Comparison of ENCODE assay signal across 8 cellular contexts in genomic region chr1:86912501-86912900, GRCh38. TPM values are rescaled to one million over a fixed set of nuclear protein-coding genes. Genes with fewer than 3 reads are reported as not detected.
A peak's percentile ranks its signal among the peaks of the same experiment; 100 is the strongest.
DNase-seq lines count a peak whose midpoint lies in the region; ATAC-seq and TF ChIP-seq lines count a peak whose summit lies in the region.

No MANE protein-coding gene starts in this region.

- peak overlapping the region in 4 of 5 experiments; percentile 45 to 87 (median 67) for H3K27ac Mint-ChIP-seq in brain

- TF ChIP-seq POLR2A in HCT116 (IDR thresholded peaks at IDR 0.05; ENCODE audit: borderline replicate concordance, extremely low read depth, insufficient read depth, insufficient read length), result no peak

- no peaks in the 10 kb centered on the region for H3K27me3 Mint-ChIP-seq in brain

- no peaks in the 10 kb centered on the region for H3K9me3 Mint-ChIP-seq in brain

- ATAC-seq in HCT116, result no peak

- H3K4me2 ChIP-seq in HCT116 (ENCODE audit: low read length), result peak overlapping the region; percentile 73

- RAD21 ChIA-PET in HCT116 (lab: Charles Lee; ENCODE audit: low non-redundant PET in 1 of 2, low total read pairs in 2 of 2, uncharacterized antibody in 2 of 2, unreplicated experiment in 2 of 2), result no interaction called here

- no peaks in the 10 kb centered on the region for H3K36me3 ChIP-seq in HCT116 (ENCODE audit: control insufficient read depth in 1 of 2, insufficient read depth in 2 of 2, low read length in 2 of 2)

- POLR2A ChIA-PET in HCT116 (lab: Charles Lee), result no interaction called here

- TF ChIP-seq CTCF in AG09309 (IDR thresholded peaks at IDR 0.05; ENCODE audit: control insufficient read depth, insufficient read depth, low read depth, low read length, missing control alignments), result no peak
- TF ChIP-seq CTCF in HCT116 (IDR thresholded peaks at IDR 0.05 in 2 of 3, conservative IDR thresholded peaks at IDR 0.05 in 1 of 3; ENCODE audit: borderline replicate concordance in 1 of 3, insufficient read depth in 1 of 3, low read depth in 2 of 3, low read length in 2 of 3), result no peak
- TF ChIP-seq CTCF in brain (conservative IDR thresholded peaks at IDR 0.05), result no peak

- no peak for TF ChIP-seq RAD21 in HCT116 (IDR thresholded peaks at IDR 0.05; ENCODE audit: low read depth)

- peak overlapping the region; percentile 95 for H3K9ac ChIP-seq in HCT116 (ENCODE audit: low read length)

- H3K27ac ChIP-seq in HCT116 (ENCODE audit: low read depth, low read length), result no peak overlapping the region

- H3K4me3 ChIP-seq in AG09309 (ENCODE audit: control insufficient read depth, low read depth, low read length), result peak overlapping the region; percentile 89
- peak overlapping the region; percentile 92 to 94 for H3K4me3 ChIP-seq in HCT116 (replicated peaks in 1 of 2; ENCODE audit: low read depth in 1 of 2, low read length in 2 of 2)

- no peak overlapping the region for H2AFZ ChIP-seq in HCT116 (ENCODE audit: low read depth, low read length, poor library complexity, severe bottlenecking)

- no peaks in the 10 kb centered on the region for H3K9me3 ChIP-seq in HCT116 (ENCODE audit: control insufficient read depth in 1 of 2, insufficient read depth in 1 of 2, low read depth in 1 of 2, low read length in 2 of 2)

- H3K4me3 Mint-ChIP-seq in brain, result no peak overlapping the region

- CTCF ChIA-PET in HCT116 (lab: Charles Lee), result no interaction called here

- no peaks in the 10 kb centered on the region for H3K9me2 ChIP-seq in HCT116 (ENCODE audit: insufficient read depth)

- H3K4me1 ChIP-seq in HCT116 (ENCODE audit: control insufficient read depth in 1 of 2, insufficient read depth in 2 of 2, low read length in 2 of 2), result peaks cover 11 to 21% of the 10 kb centered on the region in 2 experiments; a peak in 3 of 4 replicates

- intact Hi-C loops in HCT116 (cut with micrococcal nuclease), result no loop called here

- no peaks in the 10 kb centered on the region for H3K27me3 ChIP-seq in HCT116 (ENCODE audit: insufficient read depth, low read length)

- peaks cover 92% of the 10 kb centered on the region for H3K79me2 ChIP-seq in HCT116 (ENCODE audit: insufficient read depth, low read length)

- H4K20me1 ChIP-seq in HCT116 (ENCODE audit: insufficient read depth), result no peaks in the 10 kb centered on the region

- H3K4me1 Mint-ChIP-seq in brain, result peaks cover 47% of the 10 kb centered on the region

- BruUV-seq in HCT116 (replicated peaks; lab: Mats Ljungman, UMichigan), result no TSS peak

- DNase-seq in AG09309 (ENCODE audit: low read depth) (no peak), HCT116 (ENCODE audit: low read depth, low spot score) (no peak), medulla oblongata (ENCODE audit: extremely low spot score) (peak; percentile 7), T1000 (lab: John Stamatoyannopoulos, UW) (no peak), DMS53 (lab: John Stamatoyannopoulos, UW) (no peak), globus pallidus (ENCODE audit: low spot score) (no peak), SW 1271 (lab: John Stamatoyannopoulos, UW) (no peak)

- H3K36me3 Mint-ChIP-seq in brain, result peaks cover 40% of the 10 kb centered on the region

TF ChIP-seq in HCT116, 20 proteins besides CTCF, POLR2A, EP300 and RAD21:
- TF ChIP-seq ZFX (IDR thresholded peaks at IDR 0.05) (no peak), SP1 (IDR thresholded peaks at IDR 0.05; ENCODE audit: low read depth) (no peak), MAX (IDR thresholded peaks at IDR 0.05) (no peak), JUND (IDR thresholded peaks at IDR 0.05) (no peak), REST (IDR thresholded peaks at IDR 0.05; ENCODE audit: low read depth) (no peak), ZBTB33 (IDR thresholded peaks at IDR 0.05; ENCODE audit: extremely low read depth, insufficient replicate concordance, low read length) (no peak), CEBPB (IDR thresholded peaks at IDR 0.05; ENCODE audit: low read depth) (no peak), ATF3 (IDR thresholded peaks at IDR 0.05) (no peak), EZH2 (IDR thresholded peaks at IDR 0.05) (no peak), SRF (IDR thresholded peaks at IDR 0.05; ENCODE audit: low read depth) (no peak), SIN3A (IDR thresholded peaks at IDR 0.05; ENCODE audit: low read depth) (no peak), YY1 (IDR thresholded peaks at IDR 0.05; ENCODE audit: extremely low read depth, insufficient replicate concordance, low read depth, low read length) (no peak), ZNF274 (IDR thresholded peaks at IDR 0.05; ENCODE audit: low read depth, low read length) (no peak), CBX3 (IDR thresholded peaks at IDR 0.05; ENCODE audit: low read depth) (no peak), TCF7L2 (IDR thresholded peaks at IDR 0.05; ENCODE audit: borderline replicate concordance, extremely low read depth, insufficient read depth, insufficient read length) (no peak), POLR2AphosphoS5 (IDR thresholded peaks at IDR 0.05; ENCODE audit: low read depth, low read length) (no peak), EZH2phosphoT487 (IDR thresholded peaks at IDR 0.05; ENCODE audit: borderline replicate concordance) (no peak)

RNA-seq across cellular contexts. Expression of gene SELENOF, which starts 1.4 kb away (rescaled TPM):
- 175 TPM for total RNA-seq in HCT116 (2021; ENCODE audit: unreplicated experiment)
- polyA plus RNA-seq in HCT116 (2012), result 89.7 and 108 TPM in 2 replicates
- polyA plus RNA-seq in brain (ENCODE audit: insufficient read depth, low read depth, low replicate concordance), result 151 TPM

RNA-seq across cellular contexts. Expression of gene HS2ST1, which starts 1.9 kb away (rescaled TPM):
- total RNA-seq in HCT116 (2021; ENCODE audit: unreplicated experiment), result 30.1 TPM
- polyA plus RNA-seq in HCT116 (2012), result 8.4 and 10.9 TPM in 2 replicates
- 9.8 TPM for polyA plus RNA-seq in brain (ENCODE audit: insufficient read depth, low read depth, low replicate concordance)
